8 cellular contexts compared by ENCODE assay signal in genomic region chr16:31869511-31870201, GRCh38. TPM values are rescaled to one million over a fixed set of nuclear protein-coding genes. Genes with fewer than 3 reads are reported as not detected.
DNase-seq lines count a peak whose midpoint lies in the region; ATAC-seq, FAIRE-seq and TF ChIP-seq lines count a peak whose summit lies in the region.
"Had no signal": no experiment of that assay in that cellular context is flagged by ENCODE, and none has a peak within 500 bp of the region (broad histone marks: within the 10 kb centered on the region; RNA-seq: fewer than 3 reads in every experiment).

No MANE protein-coding gene starts in this region.

- H3K4me3 Mint-ChIP-seq in T-helper 17 cell: peak overlapping the region; percentile 94
- H3K4me3 Mint-ChIP-seq in stimulated activated naive B cell treated with anti-CD40 and anti-IgM and Interleukin-4, amounts not matched to agents 10 μg/mL and 1 μg/mL and 100 μg/mL, for 72 hours: peak overlapping the region; percentile 73 to 77

- H3K4me1 ChIP-seq in K562 (replicated peaks in 1 of 2; ENCODE audit: control insufficient read depth in 2 of 2, insufficient read depth in 2 of 2, low read length in 2 of 2): no peaks in the 10 kb centered on the region; a peak in 5 of 5 replicates
- peaks cover 25% of the 10 kb centered on the region for H3K4me1 ChIP-seq in HepG2 (ENCODE audit: insufficient read depth, low read length)

- no peaks in the 10 kb centered on the region for H3K27me3 Mint-ChIP-seq in T-helper 17 cell
- peaks cover under 1 to 1% of the 10 kb centered on the region in 2 donors for H3K27me3 Mint-ChIP-seq in stimulated activated naive B cell treated with anti-CD40 and anti-IgM and Interleukin-4, amounts not matched to agents 10 μg/mL and 1 μg/mL and 100 μg/mL, for 72 hours

- WGBS in K562 (ENCODE audit: insufficient coverage, low coverage, missing lambda C conversion rate): 34% methylated on average over 3 of the region's 4 CpGs
- WGBS in HepG2 (ENCODE audit: low lambda C conversion rate): 53% methylated on average over 4 of the region's 4 CpGs

- peak; percentile 77 for FAIRE-seq in HTR-8/SVneo (lab: Jason Lieb, UNC)
- peak; percentile 65 for FAIRE-seq in K562 (lab: Jason Lieb, UNC)
- no peak for FAIRE-seq in HepG2 (lab: Jason Lieb, UNC)

- H3K36me3 ChIP-seq in K562 (ENCODE audit: control insufficient read depth, insufficient read depth, low read length): no peaks in the 10 kb centered on the region
- H3K36me3 ChIP-seq in HepG2 (replicated peaks in 1 of 2; ENCODE audit: control insufficient read depth in 1 of 2, insufficient read depth in 2 of 2, low read length in 2 of 2): no peaks in the 10 kb centered on the region

- no peak for TF ChIP-seq CTCF in K562 (IDR thresholded peaks at IDR 0.05 in 2 of 3, conservative IDR thresholded peaks at IDR 0.05 in 1 of 3; ENCODE audit: insufficient read depth in 2 of 3, low read depth in 1 of 3, low read length in 3 of 3)
- TF ChIP-seq CTCF in HepG2 (CRISPR knock-in tag; IDR thresholded peaks at IDR 0.05): no peak

- H3K4me3 ChIP-seq in K562: no peak overlapping the region
- no peak overlapping the region for H3K4me3 ChIP-seq in HepG2 (replicated peaks in 1 of 3; ENCODE audit: insufficient read depth in 1 of 3, low read depth in 2 of 3, low read length in 3 of 3)
- H3K4me3 ChIP-seq: body of pancreas had no signal

- BruUV-seq in K562 (replicated peaks; lab: Mats Ljungman, UMichigan): no TSS peak
- no TSS peak for BruUV-seq in HepG2 (replicated peaks; lab: Mats Ljungman, UMichigan)

- H2AFZ ChIP-seq in K562 (ENCODE audit: low read depth, low read length) (0 out of 2 replicates have a peak overlapping the region, but pooled peaks have one; percentile 5), HepG2 (ENCODE audit: low read length) (no peak overlapping the region)

- no peaks in the 10 kb centered on the region for H3K36me3 Mint-ChIP-seq in T-helper 17 cell (ENCODE audit: low read depth)
- peaks cover under 1 to 1% of the 10 kb centered on the region in 2 donors for H3K36me3 Mint-ChIP-seq in stimulated activated naive B cell treated with anti-CD40 and anti-IgM and Interleukin-4, amounts not matched to agents 10 μg/mL and 1 μg/mL and 100 μg/mL, for 72 hours

- peak; percentile 57 for DNase-seq in HTR-8/SVneo (ENCODE audit: insufficient read length, low spot score)
- peak in 2 of 3 donors; percentile 44 to 69 for DNase-seq in T-helper 17 cell
- peak in 1 of 4 experiments; percentile 21 for DNase-seq in K562 (ENCODE audit: extremely low read depth in 1 of 4, low spot score in 3 of 4)
- DNase-seq in HepG2 (ENCODE audit: low spot score): no peak
- peak; percentile 59 for DNase-seq in stimulated activated naive B cell treated with anti-CD40 and anti-IgM and Interleukin-4, amounts not matched to agents 10 μg/mL and 1 μg/mL and 100 μg/mL, for 72 hours
- no peak for DNase-seq in NCI-H1436 treated with DMSO at 0.1 percent for 48 hours (lab: John Stamatoyannopoulos, UW)

- H3K4me1 Mint-ChIP-seq in T-helper 17 cell: peaks cover 40% of the 10 kb centered on the region
- peaks cover 35 to 38% of the 10 kb centered on the region in 2 donors for H3K4me1 Mint-ChIP-seq in stimulated activated naive B cell treated with anti-CD40 and anti-IgM and Interleukin-4, amounts not matched to agents 10 μg/mL and 1 μg/mL and 100 μg/mL, for 72 hours

- intact Hi-C loops in K562 (cut with micrococcal nuclease) (loop anchor here (5.0 to 10.0 kb wide), 5 partner anchors 157 to 665 kb away; partner anchors contain the start of genes ARMC5 and PYCARD), HepG2 (cut with micrococcal nuclease; ENCODE audit: unreplicated experiment) (loop anchor here (5.0 to 10.0 kb wide), 4 partner anchors 157 to 885 kb away; partner anchors contain the start of genes ARMC5, HSD3B7 and RUSF1)

- H3K9me3 Mint-ChIP-seq in stimulated activated naive B cell treated with anti-CD40 and anti-IgM and Interleukin-4, amounts not matched to agents 10 μg/mL and 1 μg/mL and 100 μg/mL, for 72 hours: peaks cover 0 to 2% of the 10 kb centered on the region in 2 donors

- peak overlapping the region; percentile 96 for H3K27ac Mint-ChIP-seq in T-helper 17 cell
- H3K27ac Mint-ChIP-seq in stimulated activated naive B cell treated with anti-CD40 and anti-IgM and Interleukin-4, amounts not matched to agents 10 μg/mL and 1 μg/mL and 100 μg/mL, for 72 hours: peak overlapping the region; percentile 86

- peaks cover under 1% of the 10 kb centered on the region for H3K9me3 ChIP-seq in T-helper 17 cell (ENCODE audit: control insufficient read depth, low read length, poor library complexity, severe bottlenecking)
- H3K9me3 ChIP-seq in K562 (replicated peaks; ENCODE audit: control insufficient read depth, insufficient read depth, low read depth, low read length): 0 out of 2 replicates have a peak, but pooled peaks cover 2% of the 10 kb centered on the region
- no peaks in the 10 kb centered on the region for H3K9me3 ChIP-seq in HepG2 (ENCODE audit: low read length)
- H3K9me3 ChIP-seq: body of pancreas had no signal

- TF ChIP-seq POLR2A in K562 (conservative IDR thresholded peaks at IDR 0.05): no peak
- no peak for TF ChIP-seq POLR2A in HepG2 (IDR thresholded peaks at IDR 0.05; ENCODE audit: insufficient read depth in 1 of 2, low read depth in 2 of 2, low read length in 2 of 2)

- no peaks in the 10 kb centered on the region for H4K20me1 ChIP-seq in K562 (replicated peaks; ENCODE audit: control insufficient read depth, insufficient read depth, low read length)
- H4K20me1 ChIP-seq in HepG2 (ENCODE audit: insufficient read depth, low read length): no peaks in the 10 kb centered on the region

- POLR2A ChIA-PET in K562 (lab: Yijun Ruan, JAX): interaction anchor here (0.6 kb wide), 1 partner anchor 726 kb away, joined by 3 read pairs; no protein-coding TSS in a partner anchor
- POLR2A ChIA-PET in HepG2 (lab: Yijun Ruan, JAX): interaction anchor here (0.9 kb wide), 1 partner anchor 412 kb away, joined by 3 read pairs; no protein-coding TSS in a partner anchor

- H3K79me2 ChIP-seq in K562 (ENCODE audit: control insufficient read depth, insufficient read depth, low read length) (peaks cover 11% of the 10 kb centered on the region), HepG2 (ENCODE audit: insufficient read depth, low read length) (peaks cover 10% of the 10 kb centered on the region)

- CTCF ChIA-PET in K562 (lab: Yijun Ruan, JAX; ENCODE audit: low intra/inter-chr PET ratio): interaction anchor here (0.6 to 1.9 kb wide), 2 partner anchors 28 to 884 kb away, joined by 3 to 7 read pairs; partner anchors contain the start of gene HSD3B7
- CTCF ChIA-PET in HepG2 (lab: Yijun Ruan, JAX; ENCODE audit: low intra/inter-chr PET ratio, low total read pairs): interaction anchor here (3.0 kb wide), 1 partner anchor 10 kb away, joined by 18 read pairs; no protein-coding TSS in a partner anchor

- TF ChIP-seq RAD21 in K562 (CRISPR knock-in tag; conservative IDR thresholded peaks at IDR 0.05 in 1 of 2, IDR thresholded peaks at IDR 0.05 in 1 of 2) (no peak), HepG2 (CRISPR knock-in tag; IDR thresholded peaks at IDR 0.05) (no peak)

- peaks cover 0 to 4% of the 10 kb centered on the region in 2 experiments; a peak in 1 of 5 replicates for H3K27me3 ChIP-seq in K562 (ENCODE audit: control insufficient read depth in 2 of 2, insufficient read depth in 2 of 2, low read length in 2 of 2)
- H3K27me3 ChIP-seq in HepG2 (ENCODE audit: control insufficient read depth in 1 of 2, insufficient read depth in 2 of 2, low read length in 2 of 2): peaks cover 0 to 19% of the 10 kb centered on the region in 2 experiments; a peak in 2 of 5 replicates
- H3K27me3 ChIP-seq: body of pancreas had no signal

- H3K4me2 ChIP-seq in K562 (ENCODE audit: insufficient read depth, low read length) (no peak overlapping the region), HepG2 (ENCODE audit: low read depth, low read length) (no peak overlapping the region)

- ATAC-seq in GM18868 (IDR thresholded peaks at IDR 0.05; ENCODE audit: unreplicated experiment): peak; percentile 54
- peak; percentile 83 for ATAC-seq in T-helper 17 cell
- ATAC-seq in K562: no peak
- ATAC-seq in HepG2: no peak
- peak; percentile 62 to 64 for ATAC-seq in stimulated activated naive B cell treated with anti-CD40 and anti-IgM and Interleukin-4, amounts not matched to agents 10 μg/mL and 1 μg/mL and 100 μg/mL, for 72 hours (replicated peaks)
- ATAC-seq: body of pancreas had no signal

- H3K9ac ChIP-seq in K562 (ENCODE audit: insufficient read depth in 1 of 2, low read depth in 2 of 2, low read length in 2 of 2) (0 out of 4 replicates have a peak overlapping the region, but pooled peaks of 1 of the 2 experiments have one; percentile 43), HepG2 (ENCODE audit: insufficient read depth, low read depth, low read length) (no peak overlapping the region)

- H3K9me1 ChIP-seq in K562 (ENCODE audit: control insufficient read depth, insufficient read depth, low read length): no peaks in the 10 kb centered on the region

- H3K27ac ChIP-seq in K562 (ENCODE audit: extremely low read depth, low read depth, low read length) (no peak overlapping the region), HepG2 (ENCODE audit: extremely low read length, insufficient read depth, low read length) (no peak overlapping the region)

- in situ Hi-C loops in K562 (cut with MboI): loop anchor here (25.0 kb wide), 1 partner anchor 907 kb away; the partner anchor contains the start of gene SETD1A
- in situ Hi-C loops in HepG2 (cut with HindIII; ENCODE audit: extremely low pct_ligation_motif_present, low pct_unique_long_range_greater_than_20kb): loop anchor here (10.0 to 25.0 kb wide), 3 partner anchors 415 to 875 kb away; partner anchors contain the start of genes ARMC5, PYCARD, PYDC1 and TRIM72

- TF ChIP-seq EP300 in K562 (IDR thresholded peaks at IDR 0.05; ENCODE audit: low read length) (no peak), HepG2 (IDR thresholded peaks at IDR 0.05; ENCODE audit: low read depth in 2 of 2, low read length in 2 of 2) (no peak), HepG2 (CRISPR knock-in tag; IDR thresholded peaks at IDR 0.05; ENCODE audit: borderline replicate concordance) (no peak)

RNA-seq across cellular contexts. Expression of gene ZNF267, which starts 4.0 kb away (rescaled TPM):
- total RNA-seq in T-helper 17 cell (10 to 100 TPM; 78.9 to 80.5 TPM), K562 (2014; rRNA removed) (14.2 and 18.2 TPM in 2 replicates), K562 (2014; rRNA removed; fragmentation: Illumina TruSeq; extraction: Trizol) (34.5 and 40.8 TPM in 2 replicates), K562 (2015; rRNA removed; fragmentation: Illumina TruSeq; extraction: Trizol) (35.1 and 38.8 TPM in 2 replicates), K562 (2021) (24.6 and 29.1 TPM in 2 replicates), HepG2 (2016; rRNA removed; fragmentation: Illumina TruSeq; extraction: Trizol) (30.0 and 42.4 TPM in 2 replicates)
- total RNA-seq in K562 (2011; cell fraction: chromatin; rRNA removed; ENCODE audit: low replicate concordance): 24.7 and 44.0 TPM in 2 replicates
- total RNA-seq in K562 (2011; cell fraction: nucleolus; rRNA removed): 17.0 and 25.0 TPM in 2 replicates
- total RNA-seq in K562 (2011; cell fraction: nucleoplasm; rRNA removed): 25.1 and 28.1 TPM in 2 replicates
- polyA plus RNA-seq in K562 (2011; rRNA removed) (16.0 and 21.4 TPM in 2 replicates), K562 (2014; fragmentation: Illumina TruSeq; extraction: Trizol) (19.2 and 21.5 TPM in 2 replicates), K562 (2014; fragmentation: Nextera tagmentation; extraction: Ambion mirVana) (10 to 100 TPM; 18.1 to 22.2 TPM), K562 (2014; rRNA removed) (13.0 and 14.6 TPM in 2 replicates), HepG2 (2011; rRNA removed) (3.0 and 3.1 TPM in 2 replicates)
- polyA plus RNA-seq in K562 (2011; cell fraction: cytosol; rRNA removed): 3.5 and 6.0 TPM in 2 replicates
- 9.2 and 12.6 TPM in 2 replicates for polyA plus RNA-seq in K562 (2011; cell fraction: nucleus; rRNA removed)
- polyA plus RNA-seq in K562 (2012): 12.6 and 14.4 TPM in 2 replicates
- 43.3 and 47.1 TPM in 2 replicates for polyA minus RNA-seq in K562 (2011; rRNA and poly(A)+ RNA removed)
- polyA minus RNA-seq in K562 (2011; cell fraction: cytosol; rRNA and poly(A)+ RNA removed): 12.4 and 13.0 TPM in 2 replicates
- 33.3 and 40.5 TPM in 2 replicates for polyA minus RNA-seq in K562 (2011; cell fraction: nucleus; rRNA and poly(A)+ RNA removed)
- total RNA-seq in HepG2 (2016; cell fraction: cytosol; rRNA removed; fragmentation: Illumina TruSeq; extraction: Trizol; ENCODE audit: low read depth): 4.5 and 5.7 TPM in 2 replicates
- 30.7 and 43.3 TPM in 2 replicates for total RNA-seq in HepG2 (2016; cell fraction: insoluble cytoplasmic fraction; rRNA removed; fragmentation: Illumina TruSeq; extraction: Trizol)
- 13.3 and 16.9 TPM in 2 replicates for total RNA-seq in HepG2 (2016; cell fraction: membrane; rRNA removed; fragmentation: Illumina TruSeq; extraction: Trizol)
- 42.2 and 42.5 TPM in 2 replicates for total RNA-seq in HepG2 (2016; cell fraction: nucleus; rRNA removed; fragmentation: Illumina TruSeq; extraction: Trizol)
- 1.4 and 2.0 TPM in 2 replicates for polyA plus RNA-seq in HepG2 (2011; cell fraction: cytosol; rRNA removed)
- polyA plus RNA-seq in HepG2 (2011; cell fraction: nucleus; rRNA removed): 3.2 and 3.3 TPM in 2 replicates
- polyA plus RNA-seq in HepG2 (2012): 6.3 and 7.1 TPM in 2 replicates
- 1.0 and 1.2 TPM in 2 replicates for polyA plus RNA-seq in HepG2 (2016; cell fraction: cytosol; fragmentation: Illumina TruSeq; extraction: Trizol; ENCODE audit: low read depth)
- polyA plus RNA-seq in HepG2 (2016; cell fraction: insoluble cytoplasmic fraction; fragmentation: Illumina TruSeq; extraction: Trizol; ENCODE audit: low read depth): 22.9 and 26.2 TPM in 2 replicates
- polyA plus RNA-seq in HepG2 (2016; cell fraction: membrane; fragmentation: Illumina TruSeq; extraction: Trizol; ENCODE audit: low read depth): 3.2 and 3.4 TPM in 2 replicates
- polyA plus RNA-seq in HepG2 (2016; cell fraction: nucleus; fragmentation: Illumina TruSeq; extraction: Trizol; ENCODE audit: insufficient read depth, low read depth): 15.0 and 18.6 TPM in 2 replicates
- polyA minus RNA-seq in HepG2 (2011; rRNA and poly(A)+ RNA removed; ENCODE audit: low replicate concordance): 6.5 and 9.1 TPM in 2 replicates
- 6.2 and 8.1 TPM in 2 replicates for polyA minus RNA-seq in HepG2 (2011; cell fraction: cytosol; rRNA and poly(A)+ RNA removed)
- polyA minus RNA-seq in HepG2 (2011; cell fraction: nucleus; rRNA and poly(A)+ RNA removed): 40.3 and 44.5 TPM in 2 replicates

Comparison
In these comparisons a context has a peak if more than half of its experiments do, and no peak if none do; other contexts are left out.
1. ATAC-seq: peak in GM18868 (single experiment), T-helper 17 cell (single experiment) and stimulated activated naive B cell treated with anti-CD40 and anti-IgM and Interleukin-4, amounts not matched to agents 10 μg/mL and 1 μg/mL and 100 μg/mL, for 72 hours (2 of 2); none in K562 (single experiment) and HepG2 (single experiment).
2. DNase-seq: peak in HTR-8/SVneo (single experiment), T-helper 17 cell (2 of 3) and stimulated activated naive B cell treated with anti-CD40 and anti-IgM and Interleukin-4, amounts not matched to agents 10 μg/mL and 1 μg/mL and 100 μg/mL, for 72 hours (single experiment); none in HepG2 (single experiment) and NCI-H1436 treated with DMSO at 0.1 percent for 48 hours (single experiment).